In genomic region chr13:33543631-33544030, GRCh38 we compare ENCODE assay signal across 8 cellular contexts.
DNase-seq lines count a peak whose midpoint lies in the region; ATAC-seq and TF ChIP-seq lines count a peak whose summit lies in the region.

No MANE protein-coding gene starts in this region.

- peak overlapping the region; percentile 92 for H3K4me2 ChIP-seq in PC-3 (ENCODE audit: low read length)

- no peaks in the 10 kb centered on the region for H3K9me3 ChIP-seq in PC-3 (ENCODE audit: low read length)

- H3K27me3 Mint-ChIP-seq in effector memory CD8-positive, alpha-beta T cell: no peaks in the 10 kb centered on the region
- no peaks in the 10 kb centered on the region for H3K27me3 Mint-ChIP-seq in osteocyte (ENCODE audit: unreplicated experiment)

- ATAC-seq in PC-3: no peak
- ATAC-seq in effector memory CD8-positive, alpha-beta T cell (replicated peaks): no peak

- peaks cover 8% of the 10 kb centered on the region for H3F3A ChIP-seq in PC-3 (ENCODE audit: low read length, unreplicated experiment)

- H2AFZ ChIP-seq in PC-3 (ENCODE audit: low read length): peak overlapping the region; percentile 89; the same call in 1 of the 2 replicates

- H3K4me3 Mint-ChIP-seq in effector memory CD8-positive, alpha-beta T cell: peak overlapping the region; percentile 83 to 86
- peak overlapping the region; percentile 86 for H3K4me3 Mint-ChIP-seq in osteocyte (ENCODE audit: unreplicated experiment)

- intact Hi-C loops in PC-3 (cut with micrococcal nuclease): loop anchor here (1.0 to 10.0 kb wide), 5 partner anchors 56 to 896 kb away; no protein-coding TSS in a partner anchor

- peak overlapping the region; percentile 99 to 100 for H3K27ac Mint-ChIP-seq in effector memory CD8-positive, alpha-beta T cell
- H3K27ac Mint-ChIP-seq in osteocyte (ENCODE audit: unreplicated experiment): peak overlapping the region; percentile 99

- peaks cover 19 to 34% of the 10 kb centered on the region in 2 donors for H3K4me1 Mint-ChIP-seq in effector memory CD8-positive, alpha-beta T cell (ENCODE audit: low read depth in 2 of 2)
- peaks cover 35% of the 10 kb centered on the region for H3K4me1 Mint-ChIP-seq in osteocyte (ENCODE audit: unreplicated experiment)

- no peaks in the 10 kb centered on the region for H3K9me2 ChIP-seq in PC-3 (replicated peaks; ENCODE audit: low read length)

- TF ChIP-seq CTCF in PC-3 (conservative IDR thresholded peaks at IDR 0.05; ENCODE audit: low read depth, low read length) (no peak), osteocyte (IDR thresholded peaks at IDR 0.05) (no peak)

- POLR2A ChIA-PET in PC-3 (lab: Charles Lee; ENCODE audit: unreplicated experiment): no interaction called here

- no peaks in the 10 kb centered on the region for H3K9me3 Mint-ChIP-seq in effector memory CD8-positive, alpha-beta T cell
- no peaks in the 10 kb centered on the region for H3K9me3 Mint-ChIP-seq in osteocyte (ENCODE audit: unreplicated experiment)

- CTCF ChIA-PET in PC-3 (lab: Charles Lee): no interaction called here

- H3K27ac ChIP-seq in PC-3 (ENCODE audit: low read length): peak overlapping the region; percentile 97

- no peaks in the 10 kb centered on the region for H3K79me2 ChIP-seq in PC-3 (ENCODE audit: low read length)

- no peaks in the 10 kb centered on the region for H4K20me1 ChIP-seq in PC-3 (ENCODE audit: low read length)

- no peaks in the 10 kb centered on the region for H3K27me3 ChIP-seq in PC-3 (ENCODE audit: low read length)

- H3K36me3 ChIP-seq in PC-3 (ENCODE audit: low read depth, low read length): no peaks in the 10 kb centered on the region

- peaks cover 31% of the 10 kb centered on the region for H3K4me1 ChIP-seq in PC-3 (ENCODE audit: insufficient read depth, low read length)

- H3K4me3 ChIP-seq in PC-3 (ENCODE audit: low read length): peak overlapping the region; percentile 71

- DNase-seq in NCI-H2107 treated with DMSO at 0.1 percent for 48 hours (lab: John Stamatoyannopoulos, UW; ENCODE audit: unreplicated experiment) (peak; percentile 30), NCI-H2107 (lab: John Stamatoyannopoulos, UW) (no peak), PC-3 (peak; percentile 8), osteocyte (ENCODE audit: extremely low spot score, unreplicated experiment) (no peak), NOMO-1 treated with DMSO at 0.1 percent for 48 hours (lab: John Stamatoyannopoulos, UW; ENCODE audit: unreplicated experiment) (no peak), germinal center (ENCODE audit: low spot score) (no peak), GM19240 (ENCODE audit: insufficient read length, low spot score) (no peak)
- DNase-seq in effector memory CD8-positive, alpha-beta T cell: no peak

- BruUV-seq in PC-3 (replicated peaks; lab: Mats Ljungman, UMichigan): no TSS peak

- peak overlapping the region; percentile 95 for H3K9ac ChIP-seq in PC-3 (ENCODE audit: low read length)

- peaks cover 16% of the 10 kb centered on the region for H3K36me3 Mint-ChIP-seq in effector memory CD8-positive, alpha-beta T cell (ENCODE audit: insufficient read depth)
- no peaks in the 10 kb centered on the region for H3K36me3 Mint-ChIP-seq in osteocyte (ENCODE audit: unreplicated experiment)

Comparison
In these comparisons a context has a peak if more than half of its experiments do, and no peak if none do; other contexts are left out.
1. DNase-seq: peak in NCI-H2107 treated with DMSO at 0.1 percent for 48 hours (single experiment) and PC-3 (single experiment); none in NCI-H2107 (single experiment), effector memory CD8-positive, alpha-beta T cell (0 of 3), osteocyte (single experiment), NOMO-1 treated with DMSO at 0.1 percent for 48 hours (single experiment), germinal center (single experiment) and GM19240 (single experiment).